1 cellular context compared by ENCODE assay signal in the genomic region with DNA sequence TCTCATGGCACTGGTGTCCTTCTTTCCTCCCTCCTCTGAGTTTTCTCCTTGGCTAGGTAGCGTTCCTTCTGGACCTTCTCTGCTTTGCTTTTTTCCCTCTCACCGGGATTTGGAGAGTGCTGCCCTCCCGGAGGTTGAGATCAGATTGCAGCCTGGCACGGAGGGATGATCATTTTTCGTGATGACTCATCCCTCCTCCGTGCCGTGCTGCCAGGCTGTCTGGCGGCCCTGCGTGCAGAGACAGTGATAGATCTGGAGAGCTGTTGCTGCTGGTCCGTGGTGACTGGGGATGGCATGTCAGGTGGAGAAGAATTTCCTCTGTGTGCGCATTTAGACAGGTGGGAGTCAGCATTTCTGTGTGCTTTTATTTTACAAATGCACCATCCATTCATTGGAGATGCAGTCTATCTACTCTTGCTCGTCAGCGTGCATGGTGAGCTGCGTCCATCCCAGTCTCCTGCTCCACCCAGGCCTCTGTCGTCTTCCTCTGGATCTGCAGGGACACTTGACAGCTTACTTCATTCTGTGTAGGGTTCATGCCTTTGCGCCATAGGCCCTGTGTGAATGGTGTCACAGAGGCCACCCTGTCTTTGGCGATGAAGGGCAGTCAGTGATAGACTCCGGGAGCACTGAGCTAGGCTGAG.
A peak's percentile ranks its signal among the peaks of the same experiment; 100 is the strongest.
TF ChIP-seq lines count a peak whose summit lies in the region.

No MANE protein-coding gene starts in this region.

TF ChIP-seq in HEK293, 187 proteins besides CTCF, POLR2A, EP300 and RAD21 (continued from another document):
- TF ChIP-seq, protein P1, sequence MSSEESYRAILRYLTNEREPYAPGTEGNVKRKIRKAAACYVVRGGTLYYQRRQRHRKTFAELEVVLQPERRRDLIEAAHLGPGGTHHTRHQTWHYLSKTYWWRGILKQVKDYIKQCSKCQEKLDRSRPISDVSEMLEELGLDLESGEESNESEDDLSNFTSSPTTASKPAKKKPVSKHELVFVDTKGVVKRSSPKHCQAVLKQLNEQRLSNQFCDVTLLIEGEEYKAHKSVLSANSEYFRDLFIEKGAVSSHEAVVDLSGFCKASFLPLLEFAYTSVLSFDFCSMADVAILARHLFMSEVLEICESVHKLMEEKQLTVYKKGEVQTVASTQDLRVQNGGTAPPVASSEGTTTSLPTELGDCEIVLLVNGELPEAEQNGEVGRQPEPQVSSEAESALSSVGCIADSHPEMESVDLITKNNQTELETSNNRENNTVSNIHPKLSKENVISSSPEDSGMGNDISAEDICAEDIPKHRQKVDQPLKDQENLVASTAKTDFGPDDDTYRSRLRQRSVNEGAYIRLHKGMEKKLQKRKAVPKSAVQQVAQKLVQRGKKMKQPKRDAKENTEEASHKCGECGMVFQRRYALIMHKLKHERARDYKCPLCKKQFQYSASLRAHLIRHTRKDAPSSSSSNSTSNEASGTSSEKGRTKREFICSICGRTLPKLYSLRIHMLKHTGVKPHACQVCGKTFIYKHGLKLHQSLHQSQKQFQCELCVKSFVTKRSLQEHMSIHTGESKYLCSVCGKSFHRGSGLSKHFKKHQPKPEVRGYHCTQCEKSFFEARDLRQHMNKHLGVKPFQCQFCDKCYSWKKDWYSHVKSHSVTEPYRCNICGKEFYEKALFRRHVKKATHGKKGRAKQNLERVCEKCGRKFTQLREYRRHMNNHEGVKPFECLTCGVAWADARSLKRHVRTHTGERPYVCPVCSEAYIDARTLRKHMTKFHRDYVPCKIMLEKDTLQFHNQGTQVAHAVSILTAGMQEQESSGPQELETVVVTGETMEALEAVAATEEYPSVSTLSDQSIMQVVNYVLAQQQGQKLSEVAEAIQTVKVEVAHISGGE (tag by site-specific recombination; conservative IDR thresholded peaks at IDR 0.05; ENCODE audit: low read depth): no peak
- TF ChIP-seq, protein P2, sequence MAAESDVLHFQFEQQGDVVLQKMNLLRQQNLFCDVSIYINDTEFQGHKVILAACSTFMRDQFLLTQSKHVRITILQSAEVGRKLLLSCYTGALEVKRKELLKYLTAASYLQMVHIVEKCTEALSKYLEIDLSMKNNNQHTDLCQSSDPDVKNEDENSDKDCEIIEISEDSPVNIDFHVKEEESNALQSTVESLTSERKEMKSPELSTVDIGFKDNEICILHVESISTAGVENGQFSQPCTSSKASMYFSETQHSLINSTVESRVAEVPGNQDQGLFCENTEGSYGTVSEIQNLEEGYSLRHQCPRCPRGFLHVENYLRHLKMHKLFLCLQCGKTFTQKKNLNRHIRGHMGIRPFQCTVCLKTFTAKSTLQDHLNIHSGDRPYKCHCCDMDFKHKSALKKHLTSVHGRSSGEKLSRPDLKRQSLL (tag by site-specific recombination; IDR thresholded peaks at IDR 0.05): no peak
- TF ChIP-seq, protein P3, sequence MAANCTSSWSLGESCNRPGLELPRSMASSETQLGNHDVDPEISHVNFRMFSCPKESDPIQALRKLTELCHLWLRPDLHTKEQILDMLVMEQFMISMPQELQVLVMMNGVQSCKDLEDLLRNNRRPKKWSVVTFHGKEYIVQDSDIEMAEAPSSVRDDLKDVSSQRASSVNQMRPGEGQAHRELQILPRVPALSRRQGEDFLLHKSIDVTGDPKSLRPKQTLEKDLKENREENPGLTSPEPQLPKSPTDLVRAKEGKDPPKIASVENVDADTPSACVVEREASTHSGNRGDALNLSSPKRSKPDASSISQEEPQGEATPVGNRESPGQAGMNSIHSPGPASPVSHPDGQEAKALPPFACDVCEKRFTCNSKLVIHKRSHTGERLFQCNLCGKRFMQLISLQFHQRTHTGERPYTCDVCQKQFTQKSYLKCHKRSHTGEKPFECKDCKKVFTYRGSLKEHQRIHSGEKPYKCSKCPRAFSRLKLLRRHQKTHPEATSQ (tag by site-specific recombination; IDR thresholded peaks at IDR 0.05): no peak
- TF ChIP-seq GLIS1 (tag by site-specific recombination; IDR thresholded peaks at IDR 0.05) (peak; percentile 94), ZNF791 (tag by site-specific recombination; IDR thresholded peaks at IDR 0.05) (no peak), ZBTB8A (tag by site-specific recombination; IDR thresholded peaks at IDR 0.05) (no peak), ZNF366 (tag by site-specific recombination; conservative IDR thresholded peaks at IDR 0.05) (peak; percentile 94), ZNF473 (tag by site-specific recombination; IDR thresholded peaks at IDR 0.05) (no peak), ZNF510 (tag by site-specific recombination; IDR thresholded peaks at IDR 0.05; ENCODE audit: insufficient replicate concordance) (no peak), ZBTB20 (tag by site-specific recombination; IDR thresholded peaks at IDR 0.05) (peak; percentile 24; the same call in 1 of the 2 replicates), ZNF175 (tag by site-specific recombination; IDR thresholded peaks at IDR 0.05) (no peak), HOXD13 (CRISPR knock-in tag; IDR thresholded peaks at IDR 0.05; ENCODE audit: borderline replicate concordance) (no peak), ZNF19 (tag by site-specific recombination; IDR thresholded peaks at IDR 0.05; ENCODE audit: low read depth) (no peak), WT1 (tag by site-specific recombination; IDR thresholded peaks at IDR 0.05) (no peak), ZXDB (tag by site-specific recombination; IDR thresholded peaks at IDR 0.05) (no peak), ZNF558 (tag by site-specific recombination; IDR thresholded peaks at IDR 0.05) (peak; percentile 53; the same call in 1 of the 2 replicates), ZNF341 (tag by site-specific recombination; IDR thresholded peaks at IDR 0.05; ENCODE audit: low read depth) (no peak), ZSCAN16 (tag by site-specific recombination; IDR thresholded peaks at IDR 0.05) (no peak), ZNF404 (tag by site-specific recombination; IDR thresholded peaks at IDR 0.05) (no peak), ZNF394 (tag by site-specific recombination; IDR thresholded peaks at IDR 0.05; ENCODE audit: borderline replicate concordance) (peak; percentile 36; the same call in 1 of the 2 replicates), EGR2 (tag by site-specific recombination; IDR thresholded peaks at IDR 0.05; ENCODE audit: low read depth) (0 out of 2 replicates have a peak, but pooled peaks have one; percentile 8), ZNF121 (tag by site-specific recombination; IDR thresholded peaks at IDR 0.05) (no peak), ZNF677 (tag by site-specific recombination; IDR thresholded peaks at IDR 0.05) (no peak), ZNF24 (tag by site-specific recombination; IDR thresholded peaks at IDR 0.05) (no peak), ZNF350 (tag by site-specific recombination; IDR thresholded peaks at IDR 0.05) (no peak), SCRT1 (tag by site-specific recombination; IDR thresholded peaks at IDR 0.05; ENCODE audit: borderline replicate concordance) (no peak)
- TF ChIP-seq, protein P4, sequence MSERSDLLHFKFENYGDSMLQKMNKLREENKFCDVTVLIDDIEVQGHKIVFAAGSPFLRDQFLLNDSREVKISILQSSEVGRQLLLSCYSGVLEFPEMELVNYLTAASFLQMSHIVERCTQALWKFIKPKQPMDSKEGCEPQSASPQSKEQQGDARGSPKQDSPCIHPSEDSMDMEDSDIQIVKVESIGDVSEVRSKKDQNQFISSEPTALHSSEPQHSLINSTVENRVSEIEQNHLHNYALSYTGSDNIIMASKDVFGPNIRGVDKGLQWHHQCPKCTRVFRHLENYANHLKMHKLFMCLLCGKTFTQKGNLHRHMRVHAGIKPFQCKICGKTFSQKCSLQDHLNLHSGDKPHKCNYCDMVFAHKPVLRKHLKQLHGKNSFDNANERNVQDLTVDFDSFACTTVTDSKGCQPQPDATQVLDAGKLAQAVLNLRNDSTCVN (tag by site-specific recombination; optimal IDR thresholded peaks at IDR 0.05): no peak
- TF ChIP-seq, protein P5, sequence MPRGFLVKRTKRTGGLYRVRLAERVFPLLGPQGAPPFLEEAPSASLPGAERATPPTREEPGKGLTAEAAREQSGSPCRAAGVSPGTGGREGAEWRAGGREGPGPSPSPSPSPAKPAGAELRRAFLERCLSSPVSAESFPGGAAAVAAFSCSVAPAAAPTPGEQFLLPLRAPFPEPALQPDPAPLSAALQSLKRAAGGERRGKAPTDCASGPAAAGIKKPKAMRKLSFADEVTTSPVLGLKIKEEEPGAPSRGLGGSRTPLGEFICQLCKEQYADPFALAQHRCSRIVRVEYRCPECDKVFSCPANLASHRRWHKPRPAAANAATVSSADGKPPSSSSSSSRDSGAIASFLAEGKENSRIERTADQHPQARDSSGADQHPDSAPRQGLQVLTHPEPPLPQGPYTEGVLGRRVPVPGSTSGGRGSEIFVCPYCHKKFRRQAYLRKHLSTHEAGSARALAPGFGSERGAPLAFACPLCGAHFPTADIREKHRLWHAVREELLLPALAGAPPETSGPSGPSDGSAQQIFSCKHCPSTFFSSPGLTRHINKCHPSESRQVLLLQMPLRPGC (tag by site-specific recombination; IDR thresholded peaks at IDR 0.05): peak; percentile 17; the same call in 1 of the 2 replicates
- TF ChIP-seq, protein P6, sequence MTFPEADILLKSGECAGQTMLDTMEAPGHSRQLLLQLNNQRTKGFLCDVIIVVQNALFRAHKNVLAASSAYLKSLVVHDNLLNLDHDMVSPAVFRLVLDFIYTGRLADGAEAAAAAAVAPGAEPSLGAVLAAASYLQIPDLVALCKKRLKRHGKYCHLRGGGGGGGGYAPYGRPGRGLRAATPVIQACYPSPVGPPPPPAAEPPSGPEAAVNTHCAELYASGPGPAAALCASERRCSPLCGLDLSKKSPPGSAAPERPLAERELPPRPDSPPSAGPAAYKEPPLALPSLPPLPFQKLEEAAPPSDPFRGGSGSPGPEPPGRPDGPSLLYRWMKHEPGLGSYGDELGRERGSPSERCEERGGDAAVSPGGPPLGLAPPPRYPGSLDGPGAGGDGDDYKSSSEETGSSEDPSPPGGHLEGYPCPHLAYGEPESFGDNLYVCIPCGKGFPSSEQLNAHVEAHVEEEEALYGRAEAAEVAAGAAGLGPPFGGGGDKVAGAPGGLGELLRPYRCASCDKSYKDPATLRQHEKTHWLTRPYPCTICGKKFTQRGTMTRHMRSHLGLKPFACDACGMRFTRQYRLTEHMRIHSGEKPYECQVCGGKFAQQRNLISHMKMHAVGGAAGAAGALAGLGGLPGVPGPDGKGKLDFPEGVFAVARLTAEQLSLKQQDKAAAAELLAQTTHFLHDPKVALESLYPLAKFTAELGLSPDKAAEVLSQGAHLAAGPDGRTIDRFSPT (tag by site-specific recombination; IDR thresholded peaks at IDR 0.05): no peak
- TF ChIP-seq, protein P7, sequence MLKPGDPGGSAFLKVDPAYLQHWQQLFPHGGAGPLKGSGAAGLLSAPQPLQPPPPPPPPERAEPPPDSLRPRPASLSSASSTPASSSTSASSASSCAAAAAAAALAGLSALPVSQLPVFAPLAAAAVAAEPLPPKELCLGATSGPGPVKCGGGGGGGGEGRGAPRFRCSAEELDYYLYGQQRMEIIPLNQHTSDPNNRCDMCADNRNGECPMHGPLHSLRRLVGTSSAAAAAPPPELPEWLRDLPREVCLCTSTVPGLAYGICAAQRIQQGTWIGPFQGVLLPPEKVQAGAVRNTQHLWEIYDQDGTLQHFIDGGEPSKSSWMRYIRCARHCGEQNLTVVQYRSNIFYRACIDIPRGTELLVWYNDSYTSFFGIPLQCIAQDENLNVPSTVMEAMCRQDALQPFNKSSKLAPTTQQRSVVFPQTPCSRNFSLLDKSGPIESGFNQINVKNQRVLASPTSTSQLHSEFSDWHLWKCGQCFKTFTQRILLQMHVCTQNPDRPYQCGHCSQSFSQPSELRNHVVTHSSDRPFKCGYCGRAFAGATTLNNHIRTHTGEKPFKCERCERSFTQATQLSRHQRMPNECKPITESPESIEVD (tag by site-specific recombination; IDR thresholded peaks at IDR 0.05): no peak
- TF ChIP-seq, protein P8, sequence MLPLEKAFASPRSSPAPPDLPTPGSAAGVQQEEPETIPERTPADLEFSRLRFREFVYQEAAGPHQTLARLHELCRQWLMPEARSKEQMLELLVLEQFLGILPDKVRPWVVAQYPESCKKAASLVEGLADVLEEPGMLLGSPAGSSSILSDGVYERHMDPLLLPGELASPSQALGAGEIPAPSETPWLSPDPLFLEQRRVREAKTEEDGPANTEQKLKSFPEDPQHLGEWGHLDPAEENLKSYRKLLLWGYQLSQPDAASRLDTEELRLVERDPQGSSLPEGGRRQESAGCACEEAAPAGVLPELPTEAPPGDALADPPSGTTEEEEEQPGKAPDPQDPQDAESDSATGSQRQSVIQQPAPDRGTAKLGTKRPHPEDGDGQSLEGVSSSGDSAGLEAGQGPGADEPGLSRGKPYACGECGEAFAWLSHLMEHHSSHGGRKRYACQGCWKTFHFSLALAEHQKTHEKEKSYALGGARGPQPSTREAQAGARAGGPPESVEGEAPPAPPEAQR (tag by site-specific recombination; IDR thresholded peaks at IDR 0.05): no peak
